In genomic region chr15:99122831-99123705, GRCh38 we compare ENCODE assay signal across 8 cellular contexts. TPM values are rescaled to one million over a fixed set of nuclear protein-coding genes. Genes with fewer than 3 reads are reported as not detected.
DNase-seq lines count a peak whose midpoint lies in the region; ATAC-seq, FAIRE-seq and TF ChIP-seq lines count a peak whose summit lies in the region.

No MANE protein-coding gene starts in this region.

- H3K4me2 ChIP-seq in A549 (peak overlapping the region; percentile 95), osteoblast (ENCODE audit: insufficient read depth, low read length) (peak overlapping the region; percentile 87)

- H3K9me3 ChIP-seq in A549, result no peaks in the 10 kb centered on the region
- no peaks in the 10 kb centered on the region for H3K9me3 ChIP-seq in SJCRH30 (replicated peaks)
- no peaks in the 10 kb centered on the region for H3K9me3 ChIP-seq in esophagus squamous epithelium
- no peaks in the 10 kb centered on the region for H3K9me3 ChIP-seq in osteoblast (ENCODE audit: low read depth, low read length)

- WGBS in A549 (ENCODE audit: missing lambda C conversion rate), result 28% methylated on average over 21 of the region's 21 CpGs
- 41 to 71% methylated on average over 10 to 20 of the region's 21 CpGs for WGBS in esophagus squamous epithelium, 2 donors

- no peak for TF ChIP-seq POLR2A in A549 (IDR thresholded peaks at IDR 0.05; ENCODE audit: low read length)
- TF ChIP-seq POLR2A in esophagus squamous epithelium (IDR thresholded peaks at IDR 0.05), result peak in 1 of 4 donors; percentile 9

- DNase-seq in A549 (ENCODE audit: low read depth in 1 of 2, low spot score in 1 of 2) (no peak), SJCRH30 (no peak), esophagus squamous epithelium (lab: John Stamatoyannopoulos, UW) (no peak), osteoblast (ENCODE audit: insufficient read length, low spot score, missing footprints) (no peak), HCEC 1CT (no peak), COLO829 (ENCODE audit: low spot score) (no peak)

- H3K4me1 ChIP-seq in A549, result peaks cover 33% of the 10 kb centered on the region
- H3K4me1 ChIP-seq in SJCRH30, result peaks cover 24% of the 10 kb centered on the region
- H3K4me1 ChIP-seq in esophagus squamous epithelium, result peaks cover 14 to 65% (median 18%) of the 10 kb centered on the region in 3 donors
- peaks cover 27% of the 10 kb centered on the region for H3K4me1 ChIP-seq in osteoblast (ENCODE audit: insufficient read depth, low read length)

- CTCF ChIA-PET in A549 (lab: Yijun Ruan, JAX), result interaction anchor here (1.1 to 17.9 kb wide), 6 partner anchors 12 to 604 kb away, joined by 3 to 326 read pairs (median 4); partner anchors contain the start of gene SYNM

- no peak for FAIRE-seq in A549 (lab: Jason Lieb, UNC)

- peak overlapping the region; percentile 93 for H2AFZ ChIP-seq in osteoblast (ENCODE audit: low read length)

- intact Hi-C loops in esophagus squamous epithelium (cut with DNase I), result no loop called here

- H3K79me2 ChIP-seq in osteoblast (ENCODE audit: insufficient read depth, low read length), result no peaks in the 10 kb centered on the region

- TF ChIP-seq CTCF in A549 (IDR thresholded peaks at IDR 0.05), result no peak
- TF ChIP-seq CTCF in esophagus squamous epithelium (IDR thresholded peaks at IDR 0.05), result no peak
- no peak for TF ChIP-seq CTCF in osteoblast (IDR thresholded peaks at IDR 0.05; ENCODE audit: extremely low read depth, low read depth, low read length)

- no peak for TF ChIP-seq RAD21 in A549 (conservative IDR thresholded peaks at IDR 0.05 in 1 of 2, IDR thresholded peaks at IDR 0.05 in 1 of 2)

- no peaks in the 10 kb centered on the region for H4K20me1 ChIP-seq in osteoblast (ENCODE audit: insufficient read depth, low read length)

- H3K4me3 ChIP-seq in A549, result peak overlapping the region; percentile 33
- peak overlapping the region; percentile 32 for H3K4me3 ChIP-seq in SJCRH30
- H3K4me3 ChIP-seq in esophagus squamous epithelium, result peak overlapping the region in 3 of 4 donors; percentile 21 to 53 (median 29)
- H3K4me3 ChIP-seq in osteoblast (ENCODE audit: insufficient read depth, low read length), result peak overlapping the region; percentile 59

- peak in 1 of 2 experiments; percentile 15; a peak in 2 of 6 replicates for ATAC-seq in A549
- no peak for ATAC-seq in GM21423 (IDR thresholded peaks at IDR 0.05; ENCODE audit: unreplicated experiment)
- no peak for ATAC-seq in HG03095 (IDR thresholded peaks at IDR 0.05; ENCODE audit: unreplicated experiment)

- POLR2A ChIA-PET in A549 (lab: Yijun Ruan, JAX), result interaction anchor here (1.0 to 1.9 kb wide), 7 partner anchors 10 to 201 kb away, joined by 3 to 17 read pairs (median 4); partner anchors contain the start of genes LRRC28, SYNM and TTC23

- H3K36me3 ChIP-seq in SJCRH30, result peaks cover 12% of the 10 kb centered on the region
- H3K36me3 ChIP-seq in esophagus squamous epithelium, result no peaks in the 10 kb centered on the region
- no peaks in the 10 kb centered on the region for H3K36me3 ChIP-seq in osteoblast (ENCODE audit: insufficient read depth, low read length)

- H3K27ac ChIP-seq in A549 (peak overlapping the region; percentile 91 to 96), SJCRH30 (peak overlapping the region; percentile 74), esophagus squamous epithelium (peak overlapping the region; percentile 67 to 86 (median 84)), osteoblast (ENCODE audit: low read depth, low read length) (peak overlapping the region; percentile 82)

- no peak for TF ChIP-seq EP300 in A549 (IDR thresholded peaks at IDR 0.05)

- H3K27me3 ChIP-seq in SJCRH30 (no peaks in the 10 kb centered on the region), esophagus squamous epithelium (no peaks in the 10 kb centered on the region), osteoblast (ENCODE audit: insufficient read depth, low read length) (no peaks in the 10 kb centered on the region)

TF ChIP-seq in A549, 52 proteins besides CTCF, POLR2A, EP300 and RAD21:
- peak; percentile 67; the same call in 1 of the 2 replicates for TF ChIP-seq HOXB5 (CRISPR knock-in tag; IDR thresholded peaks at IDR 0.05)
- peak; percentile 63; the same call in 1 of the 2 replicates for TF ChIP-seq HOXB13 (CRISPR knock-in tag; IDR thresholded peaks at IDR 0.05; ENCODE audit: low read depth)
- TF ChIP-seq FOSB (CRISPR knock-in tag; IDR thresholded peaks at IDR 0.05), result 0 out of 2 replicates have a peak, but pooled peaks have one; percentile 23
- TF ChIP-seq MAZ (IDR thresholded peaks at IDR 0.05; ENCODE audit: borderline replicate concordance, low read depth, low read length), result 0 out of 2 replicates have a peak, but pooled peaks have one; percentile 8
- TF ChIP-seq RFX5 (IDR thresholded peaks at IDR 0.05), result no peak
- TF ChIP-seq GATA3 (IDR thresholded peaks at IDR 0.05; ENCODE audit: borderline replicate concordance), result no peak; the same call in 1 of the 2 replicates

RNA-seq across cellular contexts. Expression of gene SYNM, which starts 18.2 kb away (rescaled TPM):
- polyA plus RNA-seq in A549 (2011; rRNA removed) (22.6 and 23.7 TPM in 2 replicates), A549 (2017; fragmentation: RNase III; extraction: RNeasy Plus Mini Kit Qiagen cat#74134 plus additional on column Dnase treatment) (34.1 to 37.7 TPM (median 34.2 TPM) in 3 replicates)
- polyA plus RNA-seq in A549 (2012; cell fraction: cytosol; rRNA removed), result 9.5 and 10.9 TPM in 2 replicates
- polyA plus RNA-seq in A549 (2012; cell fraction: nucleus; rRNA removed), result 40.1 and 57.2 TPM in 2 replicates
- polyA minus RNA-seq in A549 (2011; rRNA and poly(A)+ RNA removed), result 21.7 and 24.7 TPM in 2 replicates
- total RNA-seq in SJCRH30 (2014; rRNA removed; shearing (Covaris generic)), result 22.8 and 23.7 TPM in 2 replicates
- total RNA-seq in esophagus squamous epithelium (100 to 1,000 TPM in 1 of 4 donors, 10 to 100 TPM in 3; 18.1 to 262 (median 42.0) TPM), osteoblast (4.0 and 4.4 TPM in 2 replicates)
